9 cellular contexts compared by ENCODE assay signal in the genomic region with DNA sequence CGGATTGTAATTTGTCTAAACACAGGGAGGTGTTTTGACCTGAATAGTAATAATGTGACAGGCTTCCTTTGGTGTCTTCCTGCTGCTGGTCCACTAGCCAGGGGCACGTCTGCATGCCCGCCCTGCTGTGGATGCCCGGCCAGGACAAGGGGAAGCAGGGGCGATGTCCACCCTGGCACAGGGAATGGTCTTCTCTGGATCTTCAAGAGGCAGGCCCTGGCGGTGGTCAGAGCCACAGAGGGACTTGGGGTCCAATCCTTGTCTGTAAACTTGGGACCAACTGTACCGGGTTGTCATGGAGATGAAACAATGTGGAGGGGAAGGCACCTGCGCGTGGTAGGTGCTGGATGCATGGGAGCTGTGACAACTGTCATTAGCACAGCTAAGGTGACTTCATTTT.
"Had no signal": no experiment of that assay in that cellular context is flagged by ENCODE, and none has a peak within 500 bp of the region (broad histone marks: within the 10 kb centered on the region; RNA-seq: fewer than 3 reads in every experiment).

No MANE protein-coding gene starts in this region.

- FAIRE-seq: HepG2 had no signal

- H3K4me1 Mint-ChIP-seq: GM23338 had no signal

- H3K36me3 ChIP-seq: HAP-1 had no signal

- H3K4me3 ChIP-seq: GM23338, HAP-1 had no signal

- H3K27ac Mint-ChIP-seq: GM23338, HFFc6, IgD-negative memory B cell had no signal

- DNase-seq: H7, HFFc6, KBM-7 had no signal

- ATAC-seq: HCT116, HepG2 had no signal

- H2AFZ ChIP-seq: GM23338 had no signal

- H3K27ac ChIP-seq: HL-60 had no signal

- H3K36me3 Mint-ChIP-seq: IgD-negative memory B cell had no signal

- H3K4me3 Mint-ChIP-seq: GM23338, HFFc6, IgD-negative memory B cell had no signal

- H3K4me2 ChIP-seq: GM23338 had no signal
